ENCODE assay signal across 8 cellular contexts in genomic region chrX:155070663-155070974, GRCh38. TPM values are rescaled to one million over a fixed set of nuclear protein-coding genes. Genes with fewer than 3 reads are reported as not detected.
DNase-seq lines count a peak whose midpoint lies in the region; ATAC-seq and TF ChIP-seq lines count a peak whose summit lies in the region.

No MANE protein-coding gene starts in this region.

- CTCF ChIA-PET in A673 (lab: Charles Lee): no interaction called here

- H3K27ac ChIP-seq in A673 (ENCODE audit: low read depth, low read length, poor library complexity, severe bottlenecking): peak overlapping the region; percentile 59
- H3K27ac ChIP-seq in angular gyrus (ENCODE audit: low read depth, low read length): peak overlapping the region; percentile 40
- peak overlapping the region; percentile 59 to 81 (median 78) for H3K27ac ChIP-seq in thyroid gland

- TF ChIP-seq CTCF in A673 (conservative IDR thresholded peaks at IDR 0.05; ENCODE audit: low read depth, low read length) (no peak), thyroid gland (IDR thresholded peaks at IDR 0.05) (no peak)

- POLR2A ChIA-PET in A673 (lab: Charles Lee; ENCODE audit: low non-redundant PET): no interaction called here

- TF ChIP-seq POLR2A in thyroid gland (IDR thresholded peaks at IDR 0.05): no peak

- BruUV-seq in A673 (replicated peaks; lab: Mats Ljungman, UMichigan): no TSS peak

- peaks cover 9% of the 10 kb centered on the region for H3K4me1 ChIP-seq in A673 (ENCODE audit: insufficient read depth, low read length, poor library complexity, severe bottlenecking)
- no peaks in the 10 kb centered on the region for H3K4me1 ChIP-seq in thyroid gland

- ATAC-seq in GM19395 (IDR thresholded peaks at IDR 0.05; ENCODE audit: unreplicated experiment) (peak; percentile 31), HG03439 (IDR thresholded peaks at IDR 0.05; ENCODE audit: unreplicated experiment) (peak; percentile 20), left lobe of liver (peak; percentile 3), GM18519 (IDR thresholded peaks at IDR 0.05; ENCODE audit: low FRiP score, unreplicated experiment) (no peak)

- H3K36me3 ChIP-seq in A673 (ENCODE audit: insufficient read depth, low read length, poor library complexity, severe bottlenecking) (peaks cover 10% of the 10 kb centered on the region), thyroid gland (no peaks in the 10 kb centered on the region)

- H3K9me3 ChIP-seq in A673 (ENCODE audit: low read depth, low read length, poor library complexity, severe bottlenecking): no peaks in the 10 kb centered on the region
- H3K9me3 ChIP-seq in thyroid gland: no peaks in the 10 kb centered on the region

- DNase-seq in A673 (ENCODE audit: low spot score) (no peak), left lobe of liver (ENCODE audit: low spot score) (no peak), thyroid gland (no peak), SKM-1 treated with dmso at 0.1 percent for 144 hours (lab: John Stamatoyannopoulos, UW; ENCODE audit: unreplicated experiment) (no peak)

- H3K4me3 ChIP-seq in A673 (ENCODE audit: low read depth, low read length, poor library complexity, severe bottlenecking) (peak overlapping the region; percentile 77), thyroid gland (replicated peaks in 1 of 3) (peak overlapping the region in 2 of 3 donors; percentile 44 to 68)

- 0 to 1% methylated on average over 15 to 16 of the region's 16 CpGs for WGBS in thyroid gland, 2 donors

- intact Hi-C loops in A673 (cut with micrococcal nuclease; ENCODE audit: unreplicated experiment) (no loop called here), thyroid gland (cut with DNase I) (no loop called here)

- H3K27me3 ChIP-seq in A673 (replicated peaks; ENCODE audit: insufficient read depth, low read depth, low read length, poor library complexity): no peaks in the 10 kb centered on the region
- H3K27me3 ChIP-seq in thyroid gland: no peaks in the 10 kb centered on the region

RNA-seq across cellular contexts. Expression of gene CMC4, which starts 0.3 kb away (rescaled TPM):
- total RNA-seq in A673 (2021): 5.9 and 6.4 TPM in 2 replicates
- 8.3 TPM for total RNA-seq in left lobe of liver
- 10 to 100 TPM; 10.5 to 29.5 (median 21.8) TPM for total RNA-seq in thyroid gland

RNA-seq across cellular contexts. Expression of gene MTCP1, which starts 0.3 kb away (rescaled TPM):
- total RNA-seq in A673 (2021) (19.8 and 21.0 TPM in 2 replicates), left lobe of liver (15.2 TPM), thyroid gland (1 to 10 TPM in 1 of 4 donors, under 1 TPM in 3; 0.78 to 4.3 (median 0.92) TPM)

RNA-seq across cellular contexts. Expression of gene BRCC3, which starts 0.7 kb away (rescaled TPM):
- total RNA-seq in A673 (2021) (25.7 TPM in 2 replicates), left lobe of liver (9.5 TPM), thyroid gland (10 to 100 TPM in 3 of 4 donors, 1 to 10 TPM in 1; 9.7 to 21.9 (median 18.0) TPM)

RNA-seq across cellular contexts. Expression of gene FUNDC2, which starts 44.0 kb away (rescaled TPM):
- total RNA-seq in A673 (2021): 78.1 and 84.6 TPM in 2 replicates
- total RNA-seq in left lobe of liver: 26.9 TPM
- 10 to 100 TPM; 50.7 to 78.5 (median 69.0) TPM for total RNA-seq in thyroid gland

RNA-seq across cellular contexts. Expression of gene F8, which starts 48.1 kb away (rescaled TPM):
- total RNA-seq in A673 (2021) (1.1 and 1.9 TPM in 2 replicates), left lobe of liver (22.6 TPM), thyroid gland (10 to 100 TPM; 17.3 to 43.1 (median 29.3) TPM)
